29 cellular contexts compared by ENCODE assay signal in the genomic region with DNA sequence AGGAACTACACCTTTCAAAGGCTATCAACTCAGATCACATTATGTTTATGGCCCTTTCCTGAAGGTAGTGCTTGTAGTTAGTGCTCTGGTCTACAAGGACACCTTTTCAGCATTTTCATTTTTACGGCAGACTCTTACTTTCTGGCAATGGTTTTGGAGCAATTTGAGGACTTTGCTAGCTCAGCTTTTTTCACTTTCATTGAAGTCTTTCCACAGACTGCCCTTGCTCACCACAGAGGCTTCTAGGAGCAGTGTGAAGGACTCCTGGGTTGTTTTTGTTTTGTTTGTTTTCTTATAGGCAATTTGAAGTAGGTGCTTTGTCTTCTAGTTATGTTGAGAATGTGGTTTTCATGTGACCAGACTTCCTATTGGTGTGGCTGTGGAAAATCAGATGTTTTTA.
"Had no signal": no experiment of that assay in that cellular context is flagged by ENCODE, and none has a peak within 500 bp of the region (broad histone marks: within the 10 kb centered on the region; RNA-seq: fewer than 3 reads in every experiment).

No MANE protein-coding gene starts in this region.

- H3K27ac Mint-ChIP-seq: activated B cell treated with CpG ODN at 0.5 μM for 24 hours; activated CD4-positive, alpha-beta memory T cell treated with anti-CD3 and anti-CD28 coated beads, Interleukin-2, amount 10 ng/mL, durations not matched to agents 7 days and 5 days; activated CD4-positive, alpha-beta T cell treated with anti-CD3 and anti-CD28 coated beads, Interleukin-2, amount 10 ng/mL, durations not matched to agents 7 days and 5 days; activated naive CD4-positive, alpha-beta T cell treated with anti-CD3 and anti-CD28 coated beads, Interleukin-2, amount 10 ng/mL, durations not matched to agents 7 days and 5 days; activated naive CD8-positive, alpha-beta T cell treated with anti-CD3 and anti-CD28 coated beads for 36 hours; activated T-helper 2 cell treated with anti-CD3 and anti-CD28 coated beads, Interferon-gamma antibody, Interleukin-2, Interleukin-4, amounts not matched to agents 10 μg/mL and 5 μg/mL and 100 μg/mL, durations not matched to agents 14 hours and 24 hours and 36 hours had no signal

- H3K27me3 Mint-ChIP-seq: activated B cell treated with CpG ODN at 0.5 μM for 24 hours; activated CD4-positive, alpha-beta memory T cell treated with anti-CD3 and anti-CD28 coated beads, Interleukin-2, amount 10 ng/mL, durations not matched to agents 7 days and 5 days; activated CD4-positive, alpha-beta T cell treated with anti-CD3 and anti-CD28 coated beads, Interleukin-2, amount 10 ng/mL, durations not matched to agents 7 days and 5 days; activated naive CD4-positive, alpha-beta T cell treated with anti-CD3 and anti-CD28 coated beads, Interleukin-2, amount 10 ng/mL, durations not matched to agents 7 days and 5 days; activated naive CD8-positive, alpha-beta T cell treated with anti-CD3 and anti-CD28 coated beads for 36 hours had no signal

- H3K4me1 ChIP-seq: breast epithelium, Peyer's patch had no signal

- H3K9me3 ChIP-seq: breast epithelium, Peyer's patch, SJSA1 had no signal

- H3K4me1 Mint-ChIP-seq: activated B cell treated with CpG ODN at 0.5 μM for 24 hours; activated CD4-positive, alpha-beta memory T cell treated with anti-CD3 and anti-CD28 coated beads, Interleukin-2, amount 10 ng/mL, durations not matched to agents 7 days and 5 days; activated naive CD4-positive, alpha-beta T cell treated with anti-CD3 and anti-CD28 coated beads, Interleukin-2, amount 10 ng/mL, durations not matched to agents 7 days and 5 days had no signal

- H3K9me3 Mint-ChIP-seq: activated B cell treated with CpG ODN at 0.5 μM for 24 hours; activated CD4-positive, alpha-beta memory T cell treated with anti-CD3 and anti-CD28 coated beads, Interleukin-2, amount 10 ng/mL, durations not matched to agents 7 days and 5 days; activated naive CD4-positive, alpha-beta T cell treated with anti-CD3 and anti-CD28 coated beads, Interleukin-2, amount 10 ng/mL, durations not matched to agents 7 days and 5 days; activated T-helper 2 cell treated with anti-CD3 and anti-CD28 coated beads, Interferon-gamma antibody, Interleukin-2, Interleukin-4, amounts not matched to agents 10 μg/mL and 5 μg/mL and 100 μg/mL, durations not matched to agents 14 hours and 24 hours and 36 hours had no signal

- H3K4me3 ChIP-seq: breast epithelium, coronary artery, Peyer's patch, SJSA1 had no signal

- ATAC-seq: SK-N-SH treated with all-trans-retinoic acid at 6 μM for 48 hours had no signal

- FAIRE-seq: TTC549 had no signal

- H3K36me3 ChIP-seq: breast epithelium, SJSA1 had no signal

- DNase-seq: activated B cell treated with CpG ODN at 0.5 μM for 24 hours; activated CD4-positive, alpha-beta memory T cell treated with anti-CD3 and anti-CD28 coated beads, Interleukin-2, amount 10 ng/mL, durations not matched to agents 7 days and 5 days; activated CD4-positive, alpha-beta T cell treated with anti-CD3 and anti-CD28 coated beads for 1 hour; activated CD4-positive, alpha-beta T cell treated with anti-CD3 and anti-CD28 coated beads, Interleukin-2, amount 10 ng/mL, durations not matched to agents 7 days and 5 days; activated gamma-delta T cell treated with Interleukin-2 at 50 U/mL for 16 hours; activated naive CD4-positive, alpha-beta T cell treated with anti-CD3 and anti-CD28 coated beads, Interleukin-2, amount 10 ng/mL, durations not matched to agents 7 days and 5 days; activated naive CD8-positive, alpha-beta T cell treated with anti-CD3 and anti-CD28 coated beads for 36 hours; activated T-cell treated with anti-CD3 and anti-CD28 coated beads for 4 hours; activated T-cell treated with anti-CD3 and anti-CD28 coated beads, Interleukin-2, amount 50 U/mL, for 48 hours; caudate nucleus; MV-4-11; NCI-H1092 treated with DMSO at 0.1 percent for 48 hours; NCI-H1417 treated with DMSO at 0.1 percent for 48 hours; NCI-H1694; NCI-H2029; NCI-H2107; NCI-H345; NCI-H510A; NCI-H526 treated with DMSO at 0.1 percent for 48 hours; Peyer's patch; SHP77; SW 1271; T-helper 9 cell had no signal

- H3K27me3 ChIP-seq: breast epithelium, Peyer's patch, SJSA1 had no signal

- H3K4me3 Mint-ChIP-seq: activated B cell treated with CpG ODN at 0.5 μM for 24 hours; activated CD4-positive, alpha-beta memory T cell treated with anti-CD3 and anti-CD28 coated beads, Interleukin-2, amount 10 ng/mL, durations not matched to agents 7 days and 5 days; activated CD4-positive, alpha-beta T cell treated with anti-CD3 and anti-CD28 coated beads, Interleukin-2, amount 10 ng/mL, durations not matched to agents 7 days and 5 days; activated naive CD4-positive, alpha-beta T cell treated with anti-CD3 and anti-CD28 coated beads, Interleukin-2, amount 10 ng/mL, durations not matched to agents 7 days and 5 days; activated naive CD8-positive, alpha-beta T cell treated with anti-CD3 and anti-CD28 coated beads for 36 hours had no signal

- H3K27ac ChIP-seq: breast epithelium, coronary artery, Peyer's patch, SJSA1 had no signal
